ENCODE assay signal across 8 cellular contexts in the genomic region with DNA sequence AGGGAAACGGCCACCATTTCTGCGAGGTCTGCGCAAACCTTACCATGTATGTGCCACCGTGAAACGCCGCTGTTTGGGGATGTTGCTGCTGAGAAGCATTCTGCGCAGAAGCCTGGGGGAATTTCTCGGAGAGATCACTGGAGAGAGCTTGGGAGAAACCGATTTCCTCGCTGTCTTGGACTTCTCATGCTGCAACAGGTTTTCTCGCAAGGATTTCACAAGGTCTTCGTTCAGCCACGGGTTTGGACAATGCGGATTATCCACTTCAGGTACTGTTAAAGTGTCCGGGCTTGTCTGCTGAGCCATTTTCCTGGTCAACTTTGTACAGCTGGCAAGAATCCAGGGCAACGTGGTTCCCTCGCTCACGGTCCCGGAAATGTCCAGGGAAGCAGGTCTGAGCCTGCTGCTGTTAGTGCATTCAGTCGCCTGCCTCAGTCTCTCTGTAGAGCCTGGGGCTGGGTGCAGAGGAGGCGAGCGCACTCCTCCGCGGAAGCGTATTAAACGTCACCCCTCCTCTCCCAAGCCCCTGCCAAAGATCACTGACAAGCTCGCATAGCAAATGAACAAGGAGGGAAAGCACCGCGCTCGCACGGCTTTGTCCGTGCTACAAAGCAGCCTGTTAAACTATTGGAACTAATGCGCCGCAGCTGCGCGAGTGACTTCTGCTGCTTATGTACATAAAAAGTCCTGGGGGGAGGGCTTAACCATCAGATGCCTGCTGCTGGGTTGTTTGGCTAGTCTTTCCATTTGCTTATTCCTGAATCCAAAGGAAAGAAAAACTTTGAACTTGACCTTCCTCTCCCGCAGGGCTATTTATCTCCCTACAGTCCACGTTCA.
DNase-seq lines count a peak whose midpoint lies in the region; ATAC-seq and TF ChIP-seq lines count a peak whose summit lies in the region.

No MANE protein-coding gene starts in this region.

- no peak for TF ChIP-seq CTCF in neural cell (IDR thresholded peaks at IDR 0.05; ENCODE audit: poor library complexity, severe bottlenecking)

- peaks cover 35% of the 10 kb centered on the region for H3K27me3 Mint-ChIP-seq in activated CD4-positive, alpha-beta memory T cell treated with anti-CD3 and anti-CD28 coated beads for 36 hours

- H3K27me3 ChIP-seq in neural cell (ENCODE audit: insufficient read depth, low read depth, low read length) = peaks cover 32% of the 10 kb centered on the region

- H3K4me3 ChIP-seq in neural cell (ENCODE audit: low read length) = peak overlapping the region; percentile 66

- peak overlapping the region; percentile 53 for H3K4me3 Mint-ChIP-seq in activated CD4-positive, alpha-beta memory T cell treated with anti-CD3 and anti-CD28 coated beads for 36 hours

- H4K20me1 ChIP-seq in neural cell (ENCODE audit: insufficient read depth) = no peaks in the 10 kb centered on the region

- H3K79me2 ChIP-seq in neural cell (replicated peaks; ENCODE audit: insufficient read depth, low read length) = no peaks in the 10 kb centered on the region

- H3K27ac ChIP-seq in neural cell (ENCODE audit: low read length) = no peak overlapping the region

- CTCF ChIA-PET in activated CD4-positive, alpha-beta memory T cell treated with anti-CD3 and anti-CD28 coated beads for 36 hours (lab: Charles Lee) = interaction anchor here (0.9 kb wide), 1 partner anchor 21 kb away, joined by 3 read pairs; no protein-coding TSS in a partner anchor

- DNase-seq in AG20443 (ENCODE audit: low spot score) (peak; percentile 41), NCI-H1694 treated with DMSO at 0.1 percent for 48 hours (lab: John Stamatoyannopoulos, UW) (peak; percentile 87), foreskin melanocyte (peak; percentile 91), Kasumi-1 (lab: John Stamatoyannopoulos, UW) (no peak), GM19238 (ENCODE audit: insufficient read length, low spot score) (no peak)
- DNase-seq in activated CD4-positive, alpha-beta memory T cell treated with anti-CD3 and anti-CD28 coated beads for 36 hours = peak; percentile 32

- H3F3A ChIP-seq in neural cell (ENCODE audit: insufficient read depth, low read length, poor library complexity, severe bottlenecking) = no peaks in the 10 kb centered on the region

- H3K4me1 Mint-ChIP-seq in activated CD4-positive, alpha-beta memory T cell treated with anti-CD3 and anti-CD28 coated beads for 36 hours (ENCODE audit: low read depth) = peaks cover 12% of the 10 kb centered on the region

- H3K9me3 Mint-ChIP-seq in activated CD4-positive, alpha-beta memory T cell treated with anti-CD3 and anti-CD28 coated beads for 36 hours = no peaks in the 10 kb centered on the region

- H3K9me2 ChIP-seq in neural cell (ENCODE audit: insufficient read depth, low read length) = no peaks in the 10 kb centered on the region

- peak overlapping the region; percentile 50 for H3K4me2 ChIP-seq in neural cell (ENCODE audit: low read length)

- H3K36me3 ChIP-seq in neural cell (ENCODE audit: insufficient read depth, low read length) = no peaks in the 10 kb centered on the region

- H2AFZ ChIP-seq in neural cell (ENCODE audit: low read depth, low read length) = peak overlapping the region; percentile 34

- intact Hi-C loops in activated CD4-positive, alpha-beta memory T cell treated with anti-CD3 and anti-CD28 coated beads for 36 hours (cut with micrococcal nuclease) = no loop called here

- peak overlapping the region; percentile 57 for H3K9ac ChIP-seq in neural cell (ENCODE audit: low read length)

- POLR2A ChIA-PET in activated CD4-positive, alpha-beta memory T cell treated with anti-CD3 and anti-CD28 coated beads for 36 hours (lab: Charles Lee) = interaction anchor here (0.6 kb wide), 1 partner anchor 8 kb away, joined by 5 read pairs; no protein-coding TSS in a partner anchor

- peak; percentile 22 for TF ChIP-seq RAD21 in neural cell (conservative IDR thresholded peaks at IDR 0.05)

- TF ChIP-seq EP300 in neural cell (conservative IDR thresholded peaks at IDR 0.05; ENCODE audit: poor library complexity, severe bottlenecking) = peak; percentile 40

- no peaks in the 10 kb centered on the region for H3K9me3 ChIP-seq in neural cell (ENCODE audit: low read length)

- no peak overlapping the region for H3K27ac Mint-ChIP-seq in activated CD4-positive, alpha-beta memory T cell treated with anti-CD3 and anti-CD28 coated beads for 36 hours

- H3K36me3 Mint-ChIP-seq in activated CD4-positive, alpha-beta memory T cell treated with anti-CD3 and anti-CD28 coated beads for 36 hours = no peaks in the 10 kb centered on the region

- ATAC-seq in GM19351 (IDR thresholded peaks at IDR 0.05; ENCODE audit: unreplicated experiment) = peak; percentile 72

TF ChIP-seq in neural cell, 6 proteins besides CTCF, POLR2A, EP300 and RAD21:
- peak; percentile 15 for TF ChIP-seq MXI1 (conservative IDR thresholded peaks at IDR 0.05; ENCODE audit: poor library complexity, severe bottlenecking)
- TF ChIP-seq TAF1 (IDR thresholded peaks at IDR 0.05; ENCODE audit: low read depth) = peak; percentile 33
- no peak for TF ChIP-seq SMC3 (conservative IDR thresholded peaks at IDR 0.05; ENCODE audit: poor library complexity)
- TF ChIP-seq, protein P1, sequence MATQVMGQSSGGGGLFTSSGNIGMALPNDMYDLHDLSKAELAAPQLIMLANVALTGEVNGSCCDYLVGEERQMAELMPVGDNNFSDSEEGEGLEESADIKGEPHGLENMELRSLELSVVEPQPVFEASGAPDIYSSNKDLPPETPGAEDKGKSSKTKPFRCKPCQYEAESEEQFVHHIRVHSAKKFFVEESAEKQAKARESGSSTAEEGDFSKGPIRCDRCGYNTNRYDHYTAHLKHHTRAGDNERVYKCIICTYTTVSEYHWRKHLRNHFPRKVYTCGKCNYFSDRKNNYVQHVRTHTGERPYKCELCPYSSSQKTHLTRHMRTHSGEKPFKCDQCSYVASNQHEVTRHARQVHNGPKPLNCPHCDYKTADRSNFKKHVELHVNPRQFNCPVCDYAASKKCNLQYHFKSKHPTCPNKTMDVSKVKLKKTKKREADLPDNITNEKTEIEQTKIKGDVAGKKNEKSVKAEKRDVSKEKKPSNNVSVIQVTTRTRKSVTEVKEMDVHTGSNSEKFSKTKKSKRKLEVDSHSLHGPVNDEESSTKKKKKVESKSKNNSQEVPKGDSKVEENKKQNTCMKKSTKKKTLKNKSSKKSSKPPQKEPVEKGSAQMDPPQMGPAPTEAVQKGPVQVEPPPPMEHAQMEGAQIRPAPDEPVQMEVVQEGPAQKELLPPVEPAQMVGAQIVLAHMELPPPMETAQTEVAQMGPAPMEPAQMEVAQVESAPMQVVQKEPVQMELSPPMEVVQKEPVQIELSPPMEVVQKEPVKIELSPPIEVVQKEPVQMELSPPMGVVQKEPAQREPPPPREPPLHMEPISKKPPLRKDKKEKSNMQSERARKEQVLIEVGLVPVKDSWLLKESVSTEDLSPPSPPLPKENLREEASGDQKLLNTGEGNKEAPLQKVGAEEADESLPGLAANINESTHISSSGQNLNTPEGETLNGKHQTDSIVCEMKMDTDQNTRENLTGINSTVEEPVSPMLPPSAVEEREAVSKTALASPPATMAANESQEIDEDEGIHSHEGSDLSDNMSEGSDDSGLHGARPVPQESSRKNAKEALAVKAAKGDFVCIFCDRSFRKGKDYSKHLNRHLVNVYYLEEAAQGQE (IDR thresholded peaks at IDR 0.05; ENCODE audit: borderline replicate concordance) = peak; percentile 30
- TF ChIP-seq POLR2AphosphoS5 (IDR thresholded peaks at IDR 0.05) = peak; percentile 38
- no peak for TF ChIP-seq EZH2 (IDR thresholded peaks at IDR 0.05; ENCODE audit: borderline replicate concordance, insufficient read depth, low read length, poor library complexity, severe bottlenecking)
TF ChIP-seq in neural cell: peak in this region for 4.

Comparison
In these comparisons a context has a peak if more than half of its experiments do, and no peak if none do; other contexts are left out.
1. DNase-seq: peak in AG20443 (single experiment), NCI-H1694 treated with DMSO at 0.1 percent for 48 hours (single experiment), activated CD4-positive, alpha-beta memory T cell treated with anti-CD3 and anti-CD28 coated beads for 36 hours (single experiment) and foreskin melanocyte (single experiment); none in Kasumi-1 (0 of 2) and GM19238 (single experiment).